Comparison of ENCODE assay signal across 8 cellular contexts in the genomic region with DNA sequence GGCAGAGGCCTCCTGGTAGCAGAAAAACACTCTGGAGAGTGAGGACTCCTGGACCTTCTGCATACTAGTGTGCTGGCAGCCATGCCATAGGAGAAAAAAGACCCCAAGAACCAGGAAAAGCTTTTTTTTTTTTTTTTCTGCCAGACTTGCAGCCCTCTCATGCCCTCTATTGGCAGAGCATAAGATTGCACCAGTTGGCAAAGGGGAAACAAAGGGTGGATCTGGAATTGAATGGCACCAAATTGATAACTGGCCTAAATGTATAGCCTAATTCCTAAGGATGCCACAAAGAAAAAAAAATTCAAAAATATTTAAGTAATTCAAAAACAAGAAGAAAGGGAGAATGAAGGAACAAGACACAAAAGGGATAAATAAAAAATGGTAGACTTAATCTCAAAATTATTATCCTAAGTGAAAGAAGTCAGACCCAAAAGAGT.
DNase-seq lines count a peak whose midpoint lies in the region; ATAC-seq and TF ChIP-seq lines count a peak whose summit lies in the region.

No MANE protein-coding gene starts in this region.

- intact Hi-C loops in upper lobe of right lung (cut with DNase I), result no loop called here

- H3K4me1 Mint-ChIP-seq in stimulated activated naive B cell treated with anti-CD40 and anti-IgM and Interleukin-4, amounts not matched to agents 10 μg/mL and 1 μg/mL and 100 μg/mL, for 72 hours, result no peaks in the 10 kb centered on the region

- in situ Hi-C loops in GM13976 (cut with MboI; ENCODE audit: low sequenced_read_pairs, unreplicated experiment), result no loop called here

- no peaks in the 10 kb centered on the region for H3K36me3 Mint-ChIP-seq in stimulated activated naive B cell treated with anti-CD40 and anti-IgM and Interleukin-4, amounts not matched to agents 10 μg/mL and 1 μg/mL and 100 μg/mL, for 72 hours

- no peak overlapping the region for H3K4me3 Mint-ChIP-seq in stimulated activated naive B cell treated with anti-CD40 and anti-IgM and Interleukin-4, amounts not matched to agents 10 μg/mL and 1 μg/mL and 100 μg/mL, for 72 hours

- no peaks in the 10 kb centered on the region for H3K27me3 Mint-ChIP-seq in stimulated activated naive B cell treated with anti-CD40 and anti-IgM and Interleukin-4, amounts not matched to agents 10 μg/mL and 1 μg/mL and 100 μg/mL, for 72 hours

- TF ChIP-seq CTCF in AG10803 (conservative IDR thresholded peaks at IDR 0.05; ENCODE audit: low read length) (peak; percentile 77), GM13976 (IDR thresholded peaks at IDR 0.05; ENCODE audit: borderline replicate concordance, control extremely low read depth, extremely low read depth, insufficient read depth, missing control alignments) (peak; percentile 72), fibroblast of pulmonary artery (IDR thresholded peaks at IDR 0.05; ENCODE audit: low read length, missing control alignments) (peak; percentile 80), upper lobe of right lung (IDR thresholded peaks at IDR 0.05) (peak; percentile 62)

- no peaks in the 10 kb centered on the region for H3K36me3 ChIP-seq in upper lobe of right lung

- H3K9me3 Mint-ChIP-seq in stimulated activated naive B cell treated with anti-CD40 and anti-IgM and Interleukin-4, amounts not matched to agents 10 μg/mL and 1 μg/mL and 100 μg/mL, for 72 hours, result peaks cover 8 to 10% of the 10 kb centered on the region in 2 donors

- no peaks in the 10 kb centered on the region for H3K4me1 ChIP-seq in upper lobe of right lung

- no peak overlapping the region for H3K27ac ChIP-seq in upper lobe of right lung

- no peak overlapping the region for H3K4me3 ChIP-seq in AG10803 (ENCODE audit: low read length)
- H3K4me3 ChIP-seq in fibroblast of pulmonary artery (replicated peaks; ENCODE audit: low read depth, low read length), result no peak overlapping the region
- H3K4me3 ChIP-seq in upper lobe of right lung, result no peak overlapping the region

- H3K27ac Mint-ChIP-seq in stimulated activated naive B cell treated with anti-CD40 and anti-IgM and Interleukin-4, amounts not matched to agents 10 μg/mL and 1 μg/mL and 100 μg/mL, for 72 hours, result no peak overlapping the region

- ATAC-seq in upper lobe of right lung, result peak; percentile 39
- no peak for ATAC-seq in stimulated activated naive B cell treated with anti-CD40 and anti-IgM and Interleukin-4, amounts not matched to agents 10 μg/mL and 1 μg/mL and 100 μg/mL, for 72 hours (replicated peaks)
- ATAC-seq in HG03280 (IDR thresholded peaks at IDR 0.05; ENCODE audit: unreplicated experiment), result no peak

- no peaks in the 10 kb centered on the region for H3K9me3 ChIP-seq in upper lobe of right lung

- no peaks in the 10 kb centered on the region for H3K27me3 ChIP-seq in upper lobe of right lung

- DNase-seq in AG10803 (ENCODE audit: low read depth), result peak; percentile 9
- DNase-seq in GM13976 (ENCODE audit: low spot score), result peak; percentile 35
- DNase-seq in NCI-H82 treated with DMSO at 0.1 percent for 48 hours (lab: John Stamatoyannopoulos, UW; ENCODE audit: unreplicated experiment), result peak; percentile 0
- DNase-seq in fibroblast of pulmonary artery (ENCODE audit: low read depth), result peak; percentile 19
- no peak for DNase-seq in upper lobe of right lung
- DNase-seq in stimulated activated naive B cell treated with anti-CD40 and anti-IgM and Interleukin-4, amounts not matched to agents 10 μg/mL and 1 μg/mL and 100 μg/mL, for 72 hours, result no peak
- no peak for DNase-seq in SW 1271 (lab: John Stamatoyannopoulos, UW)

Comparison
In these comparisons a context has a peak if more than half of its experiments do, and no peak if none do; other contexts are left out.
1. DNase-seq: peak in AG10803 (single experiment), GM13976 (single experiment), NCI-H82 treated with DMSO at 0.1 percent for 48 hours (single experiment) and fibroblast of pulmonary artery (single experiment); none in upper lobe of right lung (single experiment), stimulated activated naive B cell treated with anti-CD40 and anti-IgM and Interleukin-4, amounts not matched to agents 10 μg/mL and 1 μg/mL and 100 μg/mL, for 72 hours (single experiment) and SW 1271 (0 of 2).
2. Peak in every context shown above with its lines, with median percentiles within 50 percentile points of each other: CTCF ChIP-seq.